In genomic region chr1:181189245-181189644, GRCh38 we compare ENCODE assay signal across 22 cellular contexts.
"Had no signal": no experiment of that assay in that cellular context is flagged by ENCODE, and none has a peak within 500 bp of the region (broad histone marks: within the 10 kb centered on the region; RNA-seq: fewer than 3 reads in every experiment).

No MANE protein-coding gene starts in this region.

- H3K36me3 ChIP-seq: esophagus squamous epithelium, heart right ventricle, neutrophil, ovary, sigmoid colon, stomach, tibial artery, upper lobe of right lung had no signal

- H3K27ac Mint-ChIP-seq: activated CD8-positive, alpha-beta memory T cell treated with anti-CD3 and anti-CD28 coated beads, Interleukin-2, amount 10 ng/mL, durations not matched to agents 7 days and 5 days; activated CD8-positive, alpha-beta T cell treated with anti-CD3 and anti-CD28 coated beads, Interleukin-2, amount 10 ng/mL, durations not matched to agents 7 days and 5 days; activated naive CD8-positive, alpha-beta T cell; activated T-cell treated with anti-CD3 and anti-CD28 coated beads, Interleukin-2, amount 50 U/mL, for 72 hours; progenitor cell of endocrine pancreas; stimulated activated naive B cell treated with anti-CD40 and anti-IgM and Interleukin-4, amounts not matched to agents 10 μg/mL and 1 μg/mL and 100 μg/mL, for 72 hours; T-helper 17 cell had no signal

- H3K4me3 Mint-ChIP-seq: activated CD8-positive, alpha-beta memory T cell treated with anti-CD3 and anti-CD28 coated beads, Interleukin-2, amount 10 ng/mL, durations not matched to agents 7 days and 5 days; activated CD8-positive, alpha-beta T cell treated with anti-CD3 and anti-CD28 coated beads, Interleukin-2, amount 10 ng/mL, durations not matched to agents 7 days and 5 days; activated naive CD8-positive, alpha-beta T cell; central memory CD8-positive, alpha-beta T cell; T-helper 17 cell had no signal

- H3K9me3 Mint-ChIP-seq: activated T-cell treated with anti-CD3 and anti-CD28 coated beads, Interleukin-2, amount 50 U/mL, for 72 hours; central memory CD8-positive, alpha-beta T cell had no signal

- H3K27me3 ChIP-seq: ovary, sigmoid colon, upper lobe of right lung had no signal

- H3K4me1 ChIP-seq: upper lobe of right lung had no signal

- H3K36me3 Mint-ChIP-seq: activated CD8-positive, alpha-beta memory T cell treated with anti-CD3 and anti-CD28 coated beads, Interleukin-2, amount 10 ng/mL, durations not matched to agents 7 days and 5 days had no signal

- DNase-seq: esophagus squamous epithelium, sigmoid colon, tibial artery had no signal

- H3K4me1 Mint-ChIP-seq: activated CD8-positive, alpha-beta memory T cell treated with anti-CD3 and anti-CD28 coated beads, Interleukin-2, amount 10 ng/mL, durations not matched to agents 7 days and 5 days; central memory CD8-positive, alpha-beta T cell had no signal

- H3K27ac ChIP-seq: epithelial cell of prostate, esophagus squamous epithelium, neutrophil, ovary, sigmoid colon, stomach, tibial artery, upper lobe of right lung had no signal

- H3K9me3 ChIP-seq: esophagus squamous epithelium, heart right ventricle, neutrophil, ovary, sigmoid colon, stomach, tibial artery, upper lobe of right lung had no signal

- H3K4me3 ChIP-seq: upper lobe of right lung had no signal

- FAIRE-seq: bronchial epithelial cell, colon, endometrium, islet of Langerhans, small intestine had no signal
